Comparison of ENCODE assay signal across 1 cellular context in the genomic region with DNA sequence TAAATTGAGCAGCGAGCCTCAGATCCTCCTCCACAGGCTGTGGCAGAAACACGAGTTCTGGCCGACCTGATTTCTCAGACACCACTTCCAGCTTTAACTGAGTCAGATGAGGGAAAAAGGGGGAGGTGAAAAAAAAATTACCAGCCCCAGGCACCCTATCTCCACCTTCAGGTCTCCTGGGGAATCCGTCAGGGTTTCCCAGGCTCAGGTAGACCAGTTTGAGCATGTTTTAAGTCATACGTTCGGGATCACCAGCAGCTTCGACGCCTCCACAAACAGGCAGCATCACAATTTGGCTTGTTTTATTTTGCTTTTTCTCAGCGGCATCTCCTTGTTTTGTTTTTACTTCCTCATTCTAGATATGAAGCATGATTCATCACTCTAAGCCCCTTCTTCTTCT.
TF ChIP-seq lines count a peak whose summit lies in the region.

No MANE protein-coding gene starts in this region.

TF ChIP-seq in GM23338, 12 proteins besides CTCF, POLR2A, EP300 and RAD21 (continued from another document):
- TF ChIP-seq, protein P1, sequence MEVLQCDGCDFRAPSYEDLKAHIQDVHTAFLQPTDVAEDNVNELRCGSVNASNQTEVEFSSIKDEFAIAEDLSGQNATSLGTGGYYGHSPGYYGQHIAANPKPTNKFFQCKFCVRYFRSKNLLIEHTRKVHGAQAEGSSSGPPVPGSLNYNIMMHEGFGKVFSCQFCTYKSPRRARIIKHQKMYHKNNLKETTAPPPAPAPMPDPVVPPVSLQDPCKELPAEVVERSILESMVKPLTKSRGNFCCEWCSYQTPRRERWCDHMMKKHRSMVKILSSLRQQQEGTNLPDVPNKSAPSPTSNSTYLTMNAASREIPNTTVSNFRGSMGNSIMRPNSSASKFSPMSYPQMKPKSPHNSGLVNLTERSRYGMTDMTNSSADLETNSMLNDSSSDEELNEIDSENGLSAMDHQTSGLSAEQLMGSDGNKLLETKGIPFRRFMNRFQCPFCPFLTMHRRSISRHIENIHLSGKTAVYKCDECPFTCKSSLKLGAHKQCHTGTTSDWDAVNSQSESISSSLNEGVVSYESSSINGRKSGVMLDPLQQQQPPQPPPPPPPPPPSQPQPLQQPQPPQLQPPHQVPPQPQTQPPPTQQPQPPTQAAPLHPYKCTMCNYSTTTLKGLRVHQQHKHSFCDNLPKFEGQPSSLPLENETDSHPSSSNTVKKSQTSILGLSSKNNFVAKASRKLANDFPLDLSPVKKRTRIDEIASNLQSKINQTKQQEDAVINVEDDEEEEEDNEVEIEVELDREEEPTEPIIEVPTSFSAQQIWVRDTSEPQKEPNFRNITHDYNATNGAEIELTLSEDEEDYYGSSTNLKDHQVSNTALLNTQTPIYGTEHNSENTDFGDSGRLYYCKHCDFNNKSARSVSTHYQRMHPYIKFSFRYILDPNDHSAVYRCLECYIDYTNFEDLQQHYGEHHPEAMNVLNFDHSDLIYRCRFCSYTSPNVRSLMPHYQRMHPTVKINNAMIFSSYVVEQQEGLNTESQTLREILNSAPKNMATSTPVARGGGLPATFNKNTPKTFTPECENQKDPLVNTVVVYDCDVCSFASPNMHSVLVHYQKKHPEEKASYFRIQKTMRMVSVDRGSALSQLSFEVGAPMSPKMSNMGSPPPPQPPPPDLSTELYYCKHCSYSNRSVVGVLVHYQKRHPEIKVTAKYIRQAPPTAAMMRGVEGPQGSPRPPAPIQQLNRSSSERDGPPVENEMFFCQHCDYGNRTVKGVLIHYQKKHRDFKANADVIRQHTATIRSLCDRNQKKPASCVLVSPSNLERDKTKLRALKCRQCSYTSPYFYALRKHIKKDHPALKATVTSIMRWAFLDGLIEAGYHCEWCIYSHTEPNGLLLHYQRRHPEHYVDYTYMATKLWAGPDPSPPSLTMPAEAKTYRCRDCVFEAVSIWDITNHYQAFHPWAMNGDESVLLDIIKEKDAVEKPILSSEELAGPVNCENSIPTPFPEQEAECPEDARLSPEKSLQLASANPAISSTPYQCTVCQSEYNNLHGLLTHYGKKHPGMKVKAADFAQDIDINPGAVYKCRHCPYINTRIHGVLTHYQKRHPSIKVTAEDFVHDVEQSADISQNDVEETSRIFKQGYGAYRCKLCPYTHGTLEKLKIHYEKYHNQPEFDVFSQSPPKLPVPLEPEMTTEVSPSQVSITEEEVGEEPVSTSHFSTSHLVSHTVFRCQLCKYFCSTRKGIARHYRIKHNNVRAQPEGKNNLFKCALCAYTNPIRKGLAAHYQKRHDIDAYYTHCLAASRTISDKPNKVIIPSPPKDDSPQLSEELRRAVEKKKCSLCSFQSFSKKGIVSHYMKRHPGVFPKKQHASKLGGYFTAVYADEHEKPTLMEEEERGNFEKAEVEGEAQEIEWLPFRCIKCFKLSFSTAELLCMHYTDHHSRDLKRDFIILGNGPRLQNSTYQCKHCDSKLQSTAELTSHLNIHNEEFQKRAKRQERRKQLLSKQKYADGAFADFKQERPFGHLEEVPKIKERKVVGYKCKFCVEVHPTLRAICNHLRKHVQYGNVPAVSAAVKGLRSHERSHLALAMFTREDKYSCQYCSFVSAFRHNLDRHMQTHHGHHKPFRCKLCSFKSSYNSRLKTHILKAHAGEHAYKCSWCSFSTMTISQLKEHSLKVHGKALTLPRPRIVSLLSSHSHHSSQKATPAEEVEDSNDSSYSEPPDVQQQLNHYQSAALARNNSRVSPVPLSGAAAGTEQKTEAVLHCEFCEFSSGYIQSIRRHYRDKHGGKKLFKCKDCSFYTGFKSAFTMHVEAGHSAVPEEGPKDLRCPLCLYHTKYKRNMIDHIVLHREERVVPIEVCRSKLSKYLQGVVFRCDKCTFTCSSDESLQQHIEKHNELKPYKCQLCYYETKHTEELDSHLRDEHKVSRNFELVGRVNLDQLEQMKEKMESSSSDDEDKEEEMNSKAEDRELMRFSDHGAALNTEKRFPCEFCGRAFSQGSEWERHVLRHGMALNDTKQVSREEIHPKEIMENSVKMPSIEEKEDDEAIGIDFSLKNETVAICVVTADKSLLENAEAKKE (CRISPR knock-in tag; IDR thresholded peaks at IDR 0.05), result no peak
- TF ChIP-seq POLR2AphosphoS5 (IDR thresholded peaks at IDR 0.05; ENCODE audit: low read depth) (no peak), JUNB (IDR thresholded peaks at IDR 0.05; ENCODE audit: unreplicated experiment) (no peak), ZNF114 (CRISPR knock-in tag; IDR thresholded peaks at IDR 0.05) (no peak), ZNF331 (CRISPR knock-in tag; IDR thresholded peaks at IDR 0.05; ENCODE audit: low read depth) (no peak), NANOG (IDR thresholded peaks at IDR 0.05; ENCODE audit: borderline replicate concordance) (no peak), CREB1 (CRISPR knock-in tag; IDR thresholded peaks at IDR 0.05; ENCODE audit: low read depth) (no peak), EZH2phosphoT487 (IDR thresholded peaks at IDR 0.05; ENCODE audit: unreplicated experiment) (no peak)
- TF ChIP-seq, protein P2, sequence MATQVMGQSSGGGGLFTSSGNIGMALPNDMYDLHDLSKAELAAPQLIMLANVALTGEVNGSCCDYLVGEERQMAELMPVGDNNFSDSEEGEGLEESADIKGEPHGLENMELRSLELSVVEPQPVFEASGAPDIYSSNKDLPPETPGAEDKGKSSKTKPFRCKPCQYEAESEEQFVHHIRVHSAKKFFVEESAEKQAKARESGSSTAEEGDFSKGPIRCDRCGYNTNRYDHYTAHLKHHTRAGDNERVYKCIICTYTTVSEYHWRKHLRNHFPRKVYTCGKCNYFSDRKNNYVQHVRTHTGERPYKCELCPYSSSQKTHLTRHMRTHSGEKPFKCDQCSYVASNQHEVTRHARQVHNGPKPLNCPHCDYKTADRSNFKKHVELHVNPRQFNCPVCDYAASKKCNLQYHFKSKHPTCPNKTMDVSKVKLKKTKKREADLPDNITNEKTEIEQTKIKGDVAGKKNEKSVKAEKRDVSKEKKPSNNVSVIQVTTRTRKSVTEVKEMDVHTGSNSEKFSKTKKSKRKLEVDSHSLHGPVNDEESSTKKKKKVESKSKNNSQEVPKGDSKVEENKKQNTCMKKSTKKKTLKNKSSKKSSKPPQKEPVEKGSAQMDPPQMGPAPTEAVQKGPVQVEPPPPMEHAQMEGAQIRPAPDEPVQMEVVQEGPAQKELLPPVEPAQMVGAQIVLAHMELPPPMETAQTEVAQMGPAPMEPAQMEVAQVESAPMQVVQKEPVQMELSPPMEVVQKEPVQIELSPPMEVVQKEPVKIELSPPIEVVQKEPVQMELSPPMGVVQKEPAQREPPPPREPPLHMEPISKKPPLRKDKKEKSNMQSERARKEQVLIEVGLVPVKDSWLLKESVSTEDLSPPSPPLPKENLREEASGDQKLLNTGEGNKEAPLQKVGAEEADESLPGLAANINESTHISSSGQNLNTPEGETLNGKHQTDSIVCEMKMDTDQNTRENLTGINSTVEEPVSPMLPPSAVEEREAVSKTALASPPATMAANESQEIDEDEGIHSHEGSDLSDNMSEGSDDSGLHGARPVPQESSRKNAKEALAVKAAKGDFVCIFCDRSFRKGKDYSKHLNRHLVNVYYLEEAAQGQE (IDR thresholded peaks at IDR 0.05; ENCODE audit: unreplicated experiment), result no peak
- TF ChIP-seq, protein P3, sequence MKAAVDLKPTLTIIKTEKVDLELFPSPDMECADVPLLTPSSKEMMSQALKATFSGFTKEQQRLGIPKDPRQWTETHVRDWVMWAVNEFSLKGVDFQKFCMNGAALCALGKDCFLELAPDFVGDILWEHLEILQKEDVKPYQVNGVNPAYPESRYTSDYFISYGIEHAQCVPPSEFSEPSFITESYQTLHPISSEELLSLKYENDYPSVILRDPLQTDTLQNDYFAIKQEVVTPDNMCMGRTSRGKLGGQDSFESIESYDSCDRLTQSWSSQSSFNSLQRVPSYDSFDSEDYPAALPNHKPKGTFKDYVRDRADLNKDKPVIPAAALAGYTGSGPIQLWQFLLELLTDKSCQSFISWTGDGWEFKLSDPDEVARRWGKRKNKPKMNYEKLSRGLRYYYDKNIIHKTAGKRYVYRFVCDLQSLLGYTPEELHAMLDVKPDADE (IDR thresholded peaks at IDR 0.05), result no peak
